Comparison of ENCODE assay signal across 31 cellular contexts in genomic region chr21:30674312-30674711, GRCh38. TPM values are rescaled to one million over a fixed set of nuclear protein-coding genes. Genes with fewer than 3 reads are reported as not detected.
"Had no signal": no experiment of that assay in that cellular context is flagged by ENCODE, and none has a peak within 500 bp of the region (broad histone marks: within the 10 kb centered on the region; RNA-seq: fewer than 3 reads in every experiment).

No MANE protein-coding gene starts in this region.

- H3K27ac ChIP-seq: colonic mucosa, epithelial cell of prostate, esophagus squamous epithelium, gastroesophageal sphincter, heart right ventricle, left lung, lower lobe of right lung had no signal

- H3K9me3 ChIP-seq: colonic mucosa, esophagus squamous epithelium, lower lobe of right lung had no signal

- H3K36me3 ChIP-seq: colonic mucosa, esophagus squamous epithelium, gastroesophageal sphincter, heart right ventricle, left lung, lower lobe of right lung had no signal

- H3K27me3 ChIP-seq: colonic mucosa, esophagus squamous epithelium, gastroesophageal sphincter, heart right ventricle, left lung had no signal

- H3K4me3 ChIP-seq: colonic mucosa, esophagus squamous epithelium, gastroesophageal sphincter, heart right ventricle, left lung, lower lobe of right lung, mucosa of descending colon had no signal

- DNase-seq: colonic mucosa; cortex of kidney; effector CD8-positive, alpha-beta T cell; effector memory CD8-positive, alpha-beta T cell; endodermal cell; erythroblast; esophagus squamous epithelium; foreskin fibroblast; heart right ventricle; hippocampal formation; left cardiac atrium; left lung; left ventricle myocardium superior; lower lobe of right lung; mesenchymal stem cell; mucosa of descending colon; naive B cell had no signal

- ATAC-seq: effector memory CD8-positive, alpha-beta T cell; esophagus mucosa; gastroesophageal sphincter; heart right ventricle; left cardiac atrium; left lung; left ventricle myocardium superior; lower lobe of right lung; mucosa of descending colon had no signal

- H3K4me1 ChIP-seq: colonic mucosa, esophagus squamous epithelium, gastroesophageal sphincter, heart right ventricle, left lung, lower lobe of right lung had no signal

- FAIRE-seq: endometrium, frontal cortex, islet of Langerhans, keratinocyte had no signal

RNA-seq across cellular contexts. Expression of gene KRTAP20-3, which starts 31.6 kb away (rescaled TPM):
- total RNA-seq: colonic mucosa, dermis microvascular lymphatic vessel endothelial cell, endodermal cell, esophagus mucosa, esophagus squamous epithelium, frontal cortex, gastroesophageal sphincter, heart right ventricle, kidney epithelial cell, left cardiac atrium, left lung, left ventricle myocardium superior, lower leg skin, lower lobe of right lung, lung microvascular endothelial cell, mesenteric fat pad, mesothelial cell of epicardium, mucosa of descending colon, myocyte had no signal
- polyA plus RNA-seq: heart right ventricle, keratinocyte had no signal

RNA-seq across cellular contexts. Expression of gene KRTAP20-2, which starts 39.3 kb away (rescaled TPM):
- total RNA-seq: colonic mucosa, dermis microvascular lymphatic vessel endothelial cell, endodermal cell, esophagus mucosa, esophagus squamous epithelium, frontal cortex, gastroesophageal sphincter, heart right ventricle, kidney epithelial cell, left cardiac atrium, left lung, left ventricle myocardium superior, lower lobe of right lung, lung microvascular endothelial cell, mesenteric fat pad, mesothelial cell of epicardium, mucosa of descending colon, myocyte had no signal
- polyA plus RNA-seq: heart right ventricle, keratinocyte had no signal

RNA-seq across cellular contexts. Expression of gene KRTAP21-3, which starts 44.3 kb away (rescaled TPM):
- total RNA-seq: colonic mucosa, dermis microvascular lymphatic vessel endothelial cell, endodermal cell, esophagus mucosa, esophagus squamous epithelium, frontal cortex, gastroesophageal sphincter, heart right ventricle, kidney epithelial cell, left cardiac atrium, left lung, left ventricle myocardium superior, lower leg skin, lower lobe of right lung, lung microvascular endothelial cell, mesenteric fat pad, mesothelial cell of epicardium, mucosa of descending colon, myocyte had no signal
- polyA plus RNA-seq: heart right ventricle, keratinocyte had no signal

RNA-seq across cellular contexts. Expression of gene KRTAP20-4, which starts 53.9 kb away (rescaled TPM):
- total RNA-seq: colonic mucosa, dermis microvascular lymphatic vessel endothelial cell, endodermal cell, esophagus mucosa, esophagus squamous epithelium, frontal cortex, gastroesophageal sphincter, heart right ventricle, kidney epithelial cell, left cardiac atrium, left lung, left ventricle myocardium superior, lower leg skin, lower lobe of right lung, lung microvascular endothelial cell, mesenteric fat pad, mesothelial cell of epicardium, mucosa of descending colon, myocyte had no signal
- polyA plus RNA-seq: heart right ventricle, keratinocyte had no signal

RNA-seq across cellular contexts. Expression of gene KRTAP20-1, which starts 58.1 kb away (rescaled TPM):
- total RNA-seq: colonic mucosa, dermis microvascular lymphatic vessel endothelial cell, endodermal cell, esophagus mucosa, esophagus squamous epithelium, frontal cortex, gastroesophageal sphincter, heart right ventricle, kidney epithelial cell, left cardiac atrium, left lung, left ventricle myocardium superior, lower leg skin, lower lobe of right lung, lung microvascular endothelial cell, mesenteric fat pad, mesothelial cell of epicardium, mucosa of descending colon, myocyte had no signal
- polyA plus RNA-seq: heart right ventricle, keratinocyte had no signal
